In the genomic region with DNA sequence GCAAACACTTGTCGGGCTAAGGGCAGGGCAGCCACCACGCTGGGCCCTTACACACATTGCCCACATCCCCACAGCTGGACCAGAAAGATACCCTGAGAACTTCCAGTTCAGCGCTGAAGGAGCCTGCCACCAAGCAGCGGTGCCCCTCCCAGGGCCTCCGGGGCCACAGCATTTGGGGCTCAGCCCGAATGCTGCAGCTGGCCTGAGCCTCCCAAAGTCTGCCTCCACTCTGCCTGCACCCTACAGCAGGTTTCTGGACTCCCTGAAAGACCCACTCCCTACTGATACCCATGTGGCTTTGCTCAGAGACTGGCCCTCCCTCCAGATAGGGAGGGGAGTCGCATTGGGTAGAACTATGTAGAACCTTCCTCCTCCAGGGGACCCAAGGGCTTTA, we compare ENCODE assay signal across 1 cellular context.
TF ChIP-seq lines count a peak whose summit lies in the region.

No MANE protein-coding gene starts in this region.

TF ChIP-seq in HepG2, 621 proteins besides CTCF, POLR2A, EP300 and RAD21:
- TF ChIP-seq ETV6 (CRISPR knock-in tag; conservative IDR thresholded peaks at IDR 0.05) (no peak), ZNF225 (CRISPR knock-in tag; IDR thresholded peaks at IDR 0.05) (no peak), ZFYVE20 (CRISPR knock-in tag; IDR thresholded peaks at IDR 0.05; ENCODE audit: borderline replicate concordance, low read depth) (no peak), SALL2 (CRISPR knock-in tag; IDR thresholded peaks at IDR 0.05) (no peak), ZC3H13 (CRISPR knock-in tag; IDR thresholded peaks at IDR 0.05) (no peak), HNRNPH1 (optimal IDR thresholded peaks at IDR 0.05; ENCODE audit: low read depth, low read length) (no peak), ZBTB7B (CRISPR knock-in tag; IDR thresholded peaks at IDR 0.05) (no peak), KAT7 (CRISPR knock-in tag; IDR thresholded peaks at IDR 0.05; ENCODE audit: borderline replicate concordance) (no peak), ZNF354B (CRISPR knock-in tag; IDR thresholded peaks at IDR 0.05) (no peak), KLF12 (CRISPR knock-in tag; IDR thresholded peaks at IDR 0.05; ENCODE audit: borderline replicate concordance) (no peak), DPF2 (CRISPR knock-in tag; IDR thresholded peaks at IDR 0.05; ENCODE audit: borderline replicate concordance, low read depth) (no peak), ZNF773 (CRISPR knock-in tag; IDR thresholded peaks at IDR 0.05; ENCODE audit: borderline replicate concordance) (no peak), RBFOX2 (IDR thresholded peaks at IDR 0.05; ENCODE audit: low read depth, low read length) (0 out of 2 replicates have a peak, but pooled peaks have one; percentile 27), NR2F1 (CRISPR knock-in tag; IDR thresholded peaks at IDR 0.05) (no peak), PHF5A (CRISPR knock-in tag; IDR thresholded peaks at IDR 0.05; ENCODE audit: low read depth, unreplicated experiment) (no peak), ZNF768 (CRISPR knock-in tag; IDR thresholded peaks at IDR 0.05) (0 out of 2 replicates have a peak, but pooled peaks have one; percentile 28)
- TF ChIP-seq, protein P1, sequence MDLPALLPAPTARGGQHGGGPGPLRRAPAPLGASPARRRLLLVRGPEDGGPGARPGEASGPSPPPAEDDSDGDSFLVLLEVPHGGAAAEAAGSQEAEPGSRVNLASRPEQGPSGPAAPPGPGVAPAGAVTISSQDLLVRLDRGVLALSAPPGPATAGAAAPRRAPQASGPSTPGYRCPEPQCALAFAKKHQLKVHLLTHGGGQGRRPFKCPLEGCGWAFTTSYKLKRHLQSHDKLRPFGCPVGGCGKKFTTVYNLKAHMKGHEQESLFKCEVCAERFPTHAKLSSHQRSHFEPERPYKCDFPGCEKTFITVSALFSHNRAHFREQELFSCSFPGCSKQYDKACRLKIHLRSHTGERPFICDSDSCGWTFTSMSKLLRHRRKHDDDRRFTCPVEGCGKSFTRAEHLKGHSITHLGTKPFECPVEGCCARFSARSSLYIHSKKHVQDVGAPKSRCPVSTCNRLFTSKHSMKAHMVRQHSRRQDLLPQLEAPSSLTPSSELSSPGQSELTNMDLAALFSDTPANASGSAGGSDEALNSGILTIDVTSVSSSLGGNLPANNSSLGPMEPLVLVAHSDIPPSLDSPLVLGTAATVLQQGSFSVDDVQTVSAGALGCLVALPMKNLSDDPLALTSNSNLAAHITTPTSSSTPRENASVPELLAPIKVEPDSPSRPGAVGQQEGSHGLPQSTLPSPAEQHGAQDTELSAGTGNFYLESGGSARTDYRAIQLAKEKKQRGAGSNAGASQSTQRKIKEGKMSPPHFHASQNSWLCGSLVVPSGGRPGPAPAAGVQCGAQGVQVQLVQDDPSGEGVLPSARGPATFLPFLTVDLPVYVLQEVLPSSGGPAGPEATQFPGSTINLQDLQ (CRISPR knock-in tag; IDR thresholded peaks at IDR 0.05), result no peak
- TF ChIP-seq, protein P2, sequence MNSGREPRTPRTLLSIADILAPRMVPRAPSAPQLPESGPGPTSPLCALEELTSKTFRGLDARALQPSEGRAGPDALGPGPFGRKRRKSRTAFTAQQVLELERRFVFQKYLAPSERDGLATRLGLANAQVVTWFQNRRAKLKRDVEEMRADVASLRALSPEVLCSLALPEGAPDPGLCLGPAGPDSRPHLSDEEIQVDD (CRISPR knock-in tag; IDR thresholded peaks at IDR 0.05; ENCODE audit: borderline replicate concordance), result no peak
- TF ChIP-seq, protein P3, sequence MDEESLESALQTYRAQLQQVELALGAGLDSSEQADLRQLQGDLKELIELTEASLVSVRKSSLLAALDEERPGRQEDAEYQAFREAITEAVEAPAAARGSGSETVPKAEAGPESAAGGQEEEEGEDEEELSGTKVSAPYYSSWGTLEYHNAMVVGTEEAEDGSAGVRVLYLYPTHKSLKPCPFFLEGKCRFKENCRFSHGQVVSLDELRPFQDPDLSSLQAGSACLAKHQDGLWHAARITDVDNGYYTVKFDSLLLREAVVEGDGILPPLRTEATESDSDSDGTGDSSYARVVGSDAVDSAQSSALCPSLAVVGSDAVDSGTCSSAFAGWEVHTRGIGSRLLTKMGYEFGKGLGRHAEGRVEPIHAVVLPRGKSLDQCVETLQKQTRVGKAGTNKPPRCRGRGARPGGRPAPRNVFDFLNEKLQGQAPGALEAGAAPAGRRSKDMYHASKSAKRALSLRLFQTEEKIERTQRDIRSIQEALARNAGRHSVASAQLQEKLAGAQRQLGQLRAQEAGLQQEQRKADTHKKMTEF (CRISPR knock-in tag; IDR thresholded peaks at IDR 0.05), result no peak
- TF ChIP-seq, protein P4, sequence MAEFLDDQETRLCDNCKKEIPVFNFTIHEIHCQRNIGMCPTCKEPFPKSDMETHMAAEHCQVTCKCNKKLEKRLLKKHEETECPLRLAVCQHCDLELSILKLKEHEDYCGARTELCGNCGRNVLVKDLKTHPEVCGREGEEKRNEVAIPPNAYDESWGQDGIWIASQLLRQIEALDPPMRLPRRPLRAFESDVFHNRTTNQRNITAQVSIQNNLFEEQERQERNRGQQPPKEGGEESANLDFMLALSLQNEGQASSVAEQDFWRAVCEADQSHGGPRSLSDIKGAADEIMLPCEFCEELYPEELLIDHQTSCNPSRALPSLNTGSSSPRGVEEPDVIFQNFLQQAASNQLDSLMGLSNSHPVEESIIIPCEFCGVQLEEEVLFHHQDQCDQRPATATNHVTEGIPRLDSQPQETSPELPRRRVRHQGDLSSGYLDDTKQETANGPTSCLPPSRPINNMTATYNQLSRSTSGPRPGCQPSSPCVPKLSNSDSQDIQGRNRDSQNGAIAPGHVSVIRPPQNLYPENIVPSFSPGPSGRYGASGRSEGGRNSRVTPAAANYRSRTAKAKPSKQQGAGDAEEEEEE (CRISPR knock-in tag; IDR thresholded peaks at IDR 0.05; ENCODE audit: borderline replicate concordance), result no peak
- TF ChIP-seq, protein P5, sequence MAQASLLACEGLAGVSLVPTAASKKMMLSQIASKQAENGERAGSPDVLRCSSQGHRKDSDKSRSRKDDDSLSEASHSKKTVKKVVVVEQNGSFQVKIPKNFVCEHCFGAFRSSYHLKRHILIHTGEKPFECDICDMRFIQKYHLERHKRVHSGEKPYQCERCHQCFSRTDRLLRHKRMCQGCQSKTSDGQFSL (CRISPR knock-in tag; IDR thresholded peaks at IDR 0.05), result no peak
- TF ChIP-seq, protein P6, sequence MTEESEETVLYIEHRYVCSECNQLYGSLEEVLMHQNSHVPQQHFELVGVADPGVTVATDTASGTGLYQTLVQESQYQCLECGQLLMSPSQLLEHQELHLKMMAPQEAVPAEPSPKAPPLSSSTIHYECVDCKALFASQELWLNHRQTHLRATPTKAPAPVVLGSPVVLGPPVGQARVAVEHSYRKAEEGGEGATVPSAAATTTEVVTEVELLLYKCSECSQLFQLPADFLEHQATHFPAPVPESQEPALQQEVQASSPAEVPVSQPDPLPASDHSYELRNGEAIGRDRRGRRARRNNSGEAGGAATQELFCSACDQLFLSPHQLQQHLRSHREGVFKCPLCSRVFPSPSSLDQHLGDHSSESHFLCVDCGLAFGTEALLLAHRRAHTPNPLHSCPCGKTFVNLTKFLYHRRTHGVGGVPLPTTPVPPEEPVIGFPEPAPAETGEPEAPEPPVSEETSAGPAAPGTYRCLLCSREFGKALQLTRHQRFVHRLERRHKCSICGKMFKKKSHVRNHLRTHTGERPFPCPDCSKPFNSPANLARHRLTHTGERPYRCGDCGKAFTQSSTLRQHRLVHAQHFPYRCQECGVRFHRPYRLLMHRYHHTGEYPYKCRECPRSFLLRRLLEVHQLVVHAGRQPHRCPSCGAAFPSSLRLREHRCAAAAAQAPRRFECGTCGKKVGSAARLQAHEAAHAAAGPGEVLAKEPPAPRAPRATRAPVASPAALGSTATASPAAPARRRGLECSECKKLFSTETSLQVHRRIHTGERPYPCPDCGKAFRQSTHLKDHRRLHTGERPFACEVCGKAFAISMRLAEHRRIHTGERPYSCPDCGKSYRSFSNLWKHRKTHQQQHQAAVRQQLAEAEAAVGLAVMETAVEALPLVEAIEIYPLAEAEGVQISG (CRISPR knock-in tag; IDR thresholded peaks at IDR 0.05), result no peak
- TF ChIP-seq, protein P7, sequence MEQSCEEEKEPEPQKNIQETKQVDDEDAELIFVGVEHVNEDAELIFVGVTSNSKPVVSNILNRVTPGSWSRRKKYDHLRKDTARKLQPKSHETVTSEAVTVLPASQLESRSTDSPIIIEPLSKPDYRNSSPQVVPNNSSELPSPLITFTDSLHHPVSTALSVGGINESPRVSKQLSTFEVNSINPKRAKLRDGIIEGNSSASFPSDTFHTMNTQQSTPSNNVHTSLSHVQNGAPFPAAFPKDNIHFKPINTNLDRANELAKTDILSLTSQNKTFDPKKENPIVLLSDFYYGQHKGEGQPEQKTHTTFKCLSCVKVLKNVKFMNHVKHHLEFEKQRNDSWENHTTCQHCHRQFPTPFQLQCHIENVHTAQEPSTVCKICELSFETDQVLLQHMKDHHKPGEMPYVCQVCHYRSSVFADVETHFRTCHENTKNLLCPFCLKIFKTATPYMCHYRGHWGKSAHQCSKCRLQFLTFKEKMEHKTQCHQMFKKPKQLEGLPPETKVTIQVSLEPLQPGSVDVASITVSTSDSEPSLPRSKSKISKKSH (CRISPR knock-in tag; IDR thresholded peaks at IDR 0.05; ENCODE audit: borderline replicate concordance), result 0 out of 2 replicates have a peak, but pooled peaks have one; percentile 13
- TF ChIP-seq, protein P8, sequence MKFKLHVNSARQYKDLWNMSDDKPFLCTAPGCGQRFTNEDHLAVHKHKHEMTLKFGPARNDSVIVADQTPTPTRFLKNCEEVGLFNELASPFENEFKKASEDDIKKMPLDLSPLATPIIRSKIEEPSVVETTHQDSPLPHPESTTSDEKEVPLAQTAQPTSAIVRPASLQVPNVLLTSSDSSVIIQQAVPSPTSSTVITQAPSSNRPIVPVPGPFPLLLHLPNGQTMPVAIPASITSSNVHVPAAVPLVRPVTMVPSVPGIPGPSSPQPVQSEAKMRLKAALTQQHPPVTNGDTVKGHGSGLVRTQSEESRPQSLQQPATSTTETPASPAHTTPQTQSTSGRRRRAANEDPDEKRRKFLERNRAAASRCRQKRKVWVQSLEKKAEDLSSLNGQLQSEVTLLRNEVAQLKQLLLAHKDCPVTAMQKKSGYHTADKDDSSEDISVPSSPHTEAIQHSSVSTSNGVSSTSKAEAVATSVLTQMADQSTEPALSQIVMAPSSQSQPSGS (CRISPR knock-in tag; IDR thresholded peaks at IDR 0.05), result 0 out of 2 replicates have a peak, but pooled peaks have one; percentile 8
- TF ChIP-seq, protein P9, sequence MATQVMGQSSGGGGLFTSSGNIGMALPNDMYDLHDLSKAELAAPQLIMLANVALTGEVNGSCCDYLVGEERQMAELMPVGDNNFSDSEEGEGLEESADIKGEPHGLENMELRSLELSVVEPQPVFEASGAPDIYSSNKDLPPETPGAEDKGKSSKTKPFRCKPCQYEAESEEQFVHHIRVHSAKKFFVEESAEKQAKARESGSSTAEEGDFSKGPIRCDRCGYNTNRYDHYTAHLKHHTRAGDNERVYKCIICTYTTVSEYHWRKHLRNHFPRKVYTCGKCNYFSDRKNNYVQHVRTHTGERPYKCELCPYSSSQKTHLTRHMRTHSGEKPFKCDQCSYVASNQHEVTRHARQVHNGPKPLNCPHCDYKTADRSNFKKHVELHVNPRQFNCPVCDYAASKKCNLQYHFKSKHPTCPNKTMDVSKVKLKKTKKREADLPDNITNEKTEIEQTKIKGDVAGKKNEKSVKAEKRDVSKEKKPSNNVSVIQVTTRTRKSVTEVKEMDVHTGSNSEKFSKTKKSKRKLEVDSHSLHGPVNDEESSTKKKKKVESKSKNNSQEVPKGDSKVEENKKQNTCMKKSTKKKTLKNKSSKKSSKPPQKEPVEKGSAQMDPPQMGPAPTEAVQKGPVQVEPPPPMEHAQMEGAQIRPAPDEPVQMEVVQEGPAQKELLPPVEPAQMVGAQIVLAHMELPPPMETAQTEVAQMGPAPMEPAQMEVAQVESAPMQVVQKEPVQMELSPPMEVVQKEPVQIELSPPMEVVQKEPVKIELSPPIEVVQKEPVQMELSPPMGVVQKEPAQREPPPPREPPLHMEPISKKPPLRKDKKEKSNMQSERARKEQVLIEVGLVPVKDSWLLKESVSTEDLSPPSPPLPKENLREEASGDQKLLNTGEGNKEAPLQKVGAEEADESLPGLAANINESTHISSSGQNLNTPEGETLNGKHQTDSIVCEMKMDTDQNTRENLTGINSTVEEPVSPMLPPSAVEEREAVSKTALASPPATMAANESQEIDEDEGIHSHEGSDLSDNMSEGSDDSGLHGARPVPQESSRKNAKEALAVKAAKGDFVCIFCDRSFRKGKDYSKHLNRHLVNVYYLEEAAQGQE (IDR thresholded peaks at IDR 0.05; ENCODE audit: borderline replicate concordance in 1 of 2, low read depth in 1 of 2, low read length in 2 of 2), result no peak
- TF ChIP-seq, protein P10, sequence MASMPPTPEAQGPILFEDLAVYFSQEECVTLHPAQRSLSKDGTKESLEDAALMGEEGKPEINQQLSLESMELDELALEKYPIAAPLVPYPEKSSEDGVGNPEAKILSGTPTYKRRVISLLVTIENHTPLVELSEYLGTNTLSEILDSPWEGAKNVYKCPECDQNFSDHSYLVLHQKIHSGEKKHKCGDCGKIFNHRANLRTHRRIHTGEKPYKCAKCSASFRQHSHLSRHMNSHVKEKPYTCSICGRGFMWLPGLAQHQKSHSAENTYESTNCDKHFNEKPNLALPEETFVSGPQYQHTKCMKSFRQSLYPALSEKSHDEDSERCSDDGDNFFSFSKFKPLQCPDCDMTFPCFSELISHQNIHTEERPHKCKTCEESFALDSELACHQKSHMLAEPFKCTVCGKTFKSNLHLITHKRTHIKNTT (CRISPR knock-in tag; IDR thresholded peaks at IDR 0.05), result no peak
